ENCODE assay signal across 10 cellular contexts in the genomic region with DNA sequence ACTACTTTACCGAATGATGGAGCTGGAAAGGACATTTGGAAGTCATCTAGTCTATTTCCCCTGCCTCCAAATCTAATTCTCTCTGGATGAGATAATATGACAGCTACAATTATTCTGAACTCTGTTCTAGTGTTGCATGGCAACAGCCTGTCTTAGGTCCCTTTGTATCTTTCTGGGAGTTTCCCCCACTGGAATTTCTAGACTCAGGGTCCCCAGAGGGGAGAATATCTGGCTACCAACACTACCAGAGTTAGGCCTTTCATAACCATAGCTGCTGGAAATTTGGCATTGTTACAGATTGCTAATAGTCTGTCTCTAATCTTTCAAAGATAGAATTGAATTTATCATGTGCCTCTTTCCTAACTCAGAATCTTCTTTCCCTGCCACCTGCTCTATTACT. TPM values are rescaled to one million over a fixed set of nuclear protein-coding genes. Genes with fewer than 3 reads are reported as not detected.
DNase-seq lines count a peak whose midpoint lies in the region; ATAC-seq and TF ChIP-seq lines count a peak whose summit lies in the region.
"Had no signal": no experiment of that assay in that cellular context is flagged by ENCODE, and none has a peak within 500 bp of the region (broad histone marks: within the 10 kb centered on the region; RNA-seq: fewer than 3 reads in every experiment).

No MANE protein-coding gene starts in this region.

- CTCF ChIA-PET in CD8-positive, alpha-beta T cell (lab: Charles Lee), result interaction anchor here (1.2 to 3.2 kb wide), 5 partner anchors 13 to 91 kb away, joined by 3 to 11 read pairs (median 4); no protein-coding TSS in a partner anchor

- H3K27ac ChIP-seq in CD8-positive, alpha-beta T cell (ENCODE audit: low read depth, low read length), result no peak overlapping the region
- H3K27ac ChIP-seq in sigmoid colon, result peak overlapping the region; percentile 71 to 96 (median 94)
- H3K27ac ChIP-seq in substantia nigra (ENCODE audit: low read depth, low read length, poor library complexity, severe bottlenecking), result no peak overlapping the region

- peak overlapping the region; percentile 82 for H3K4me3 Mint-ChIP-seq in CD8-positive, alpha-beta T cell
- H3K4me3 Mint-ChIP-seq in effector memory CD8-positive, alpha-beta T cell, result peak overlapping the region; percentile 96 to 97

- no peaks in the 10 kb centered on the region for H3K27me3 Mint-ChIP-seq in CD8-positive, alpha-beta T cell (ENCODE audit: low read depth)
- H3K27me3 Mint-ChIP-seq in effector memory CD8-positive, alpha-beta T cell, result no peaks in the 10 kb centered on the region

- no peak for ATAC-seq in CD8-positive, alpha-beta T cell
- ATAC-seq in effector memory CD8-positive, alpha-beta T cell (replicated peaks), result no peak
- ATAC-seq in GM21367 (IDR thresholded peaks at IDR 0.05; ENCODE audit: unreplicated experiment) (no peak), HG03196 (IDR thresholded peaks at IDR 0.05; ENCODE audit: unreplicated experiment) (no peak)
- ATAC-seq: mucosa of descending colon had no signal

- H3K9me3 ChIP-seq in CD8-positive, alpha-beta T cell (ENCODE audit: low read length), result no peaks in the 10 kb centered on the region
- H3K9me3 ChIP-seq in sigmoid colon, result no peaks in the 10 kb centered on the region
- H3K9me3 ChIP-seq: mucosa of descending colon had no signal

- TF ChIP-seq CTCF in CD8-positive, alpha-beta T cell (IDR thresholded peaks at IDR 0.05), result no peak
- TF ChIP-seq CTCF in sigmoid colon (IDR thresholded peaks at IDR 0.05), result no peak

- no peak for DNase-seq in CD8-positive, alpha-beta T cell
- DNase-seq in NCI-H226, result peak; percentile 12
- no peak for DNase-seq in effector memory CD8-positive, alpha-beta T cell
- no peak for DNase-seq in sigmoid colon
- no peak for DNase-seq in A172 (ENCODE audit: low spot score)
- DNase-seq in substantia nigra (lab: John Stamatoyannopoulos, UW), result no peak
- DNase-seq: mucosa of descending colon, NCI-H1105 had no signal

- peak overlapping the region; percentile 53 for H3K4me3 ChIP-seq in CD8-positive, alpha-beta T cell (ENCODE audit: low read depth, low read length)
- peak overlapping the region in 1 of 4 donors; percentile 11 for H3K4me3 ChIP-seq in sigmoid colon
- H3K4me3 ChIP-seq: mucosa of descending colon had no signal

- peak overlapping the region; percentile 91 for H3K27ac Mint-ChIP-seq in CD8-positive, alpha-beta T cell
- H3K27ac Mint-ChIP-seq in effector memory CD8-positive, alpha-beta T cell, result peak overlapping the region; percentile 77 to 87

- H3K9me3 Mint-ChIP-seq in CD8-positive, alpha-beta T cell, result no peaks in the 10 kb centered on the region
- H3K9me3 Mint-ChIP-seq in effector memory CD8-positive, alpha-beta T cell, result no peaks in the 10 kb centered on the region

- no peaks in the 10 kb centered on the region for H3K27me3 ChIP-seq in CD8-positive, alpha-beta T cell (ENCODE audit: insufficient read depth, low read length)
- H3K27me3 ChIP-seq in sigmoid colon, result no peaks in the 10 kb centered on the region

- intact Hi-C loops in CD8-positive, alpha-beta T cell (cut with DNase I, micrococcal nuclease), result loop anchor here (2.0 to 10.0 kb wide), 3 partner anchors 15 to 315 kb away; a partner anchor contains a TSS
- intact Hi-C loops in sigmoid colon (cut with DNase I), result no loop called here

- POLR2A ChIA-PET in CD8-positive, alpha-beta T cell (lab: Charles Lee), result interaction anchor here (0.7 to 1.9 kb wide), 2 partner anchors 9 to 12 kb away, joined by 3 to 5 read pairs; no protein-coding TSS in a partner anchor

- TF ChIP-seq EP300 in sigmoid colon (IDR thresholded peaks at IDR 0.05), result no peak

- peaks cover 66% of the 10 kb centered on the region for H3K36me3 Mint-ChIP-seq in CD8-positive, alpha-beta T cell
- H3K36me3 Mint-ChIP-seq in effector memory CD8-positive, alpha-beta T cell (ENCODE audit: insufficient read depth), result peaks cover 40% of the 10 kb centered on the region

- no peaks in the 10 kb centered on the region for H3K36me3 ChIP-seq in CD8-positive, alpha-beta T cell (ENCODE audit: insufficient read depth, low read length)
- H3K36me3 ChIP-seq in sigmoid colon, result no peaks in the 10 kb centered on the region

- 65 to 81% methylated on average over 1 of the region's 1 CpG for WGBS in sigmoid colon, 2 donors

- peaks cover 69% of the 10 kb centered on the region for H3K4me1 Mint-ChIP-seq in CD8-positive, alpha-beta T cell (ENCODE audit: low read depth)
- peaks cover 56 to 62% of the 10 kb centered on the region in 2 donors for H3K4me1 Mint-ChIP-seq in effector memory CD8-positive, alpha-beta T cell (ENCODE audit: low read depth in 2 of 2)

- peaks cover 51% of the 10 kb centered on the region for H3K4me1 ChIP-seq in CD8-positive, alpha-beta T cell (ENCODE audit: insufficient read depth, low read length)
- peaks cover 0 to 70% (median 47%) of the 10 kb centered on the region in 4 donors for H3K4me1 ChIP-seq in sigmoid colon

- TF ChIP-seq POLR2A in sigmoid colon (IDR thresholded peaks at IDR 0.05), result no peak

RNA-seq across cellular contexts. Expression of a gene that starts 4.5 kb away (rescaled TPM):
- total RNA-seq in CD8-positive, alpha-beta T cell, result 100 to 1,000 TPM; 285 to 286 TPM
- 100 to 1,000 TPM; 136 to 152 (median 144) TPM for total RNA-seq in sigmoid colon
- 100 to 1,000 TPM in 1 of 3 donors, 10 to 100 TPM in 2; 23.6 to 116 (median 36.0) TPM for polyA plus RNA-seq in sigmoid colon
- total RNA-seq in A172 (2014; rRNA removed; shearing (Covaris generic)), result 326 and 328 TPM in 2 replicates

Comparison
In these comparisons a context has a peak if more than half of its experiments do, and no peak if none do; other contexts are left out.
1. H3K27ac ChIP-seq: peak in sigmoid colon (4 of 4); none in CD8-positive, alpha-beta T cell (single experiment) and substantia nigra (single experiment).